In the genomic region with DNA sequence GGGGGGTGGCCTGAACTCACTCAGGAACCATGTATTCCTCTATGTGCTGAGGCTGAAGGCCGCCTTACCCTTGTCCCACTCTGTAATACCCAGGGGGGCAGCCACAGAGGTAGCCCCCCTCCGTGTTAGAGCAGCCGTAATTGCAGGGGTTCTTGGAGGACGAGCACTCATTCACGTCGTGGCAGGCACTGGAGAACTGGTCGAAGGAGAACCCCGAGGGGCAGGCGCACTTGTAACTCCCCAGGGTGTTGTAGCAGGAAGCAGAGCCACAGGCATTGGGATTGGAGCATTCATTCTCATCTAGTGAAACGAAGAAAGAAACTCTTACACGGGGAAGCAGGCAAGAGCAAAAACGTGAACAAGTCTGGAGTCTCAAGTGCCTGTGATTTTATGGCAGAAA, we compare ENCODE assay signal across 22 cellular contexts.
DNase-seq lines count a peak whose midpoint lies in the region; ATAC-seq and TF ChIP-seq lines count a peak whose summit lies in the region.
"Had no signal": no experiment of that assay in that cellular context is flagged by ENCODE, and none has a peak within 500 bp of the region (broad histone marks: within the 10 kb centered on the region; RNA-seq: fewer than 3 reads in every experiment).

No MANE protein-coding gene starts in this region.

- ATAC-seq in Right ventricle myocardium inferior (no peak), GM23338 (peak; percentile 69), aorta (ENCODE audit: low FRiP score) (peak; percentile 34), HG03280 (IDR thresholded peaks at IDR 0.05; ENCODE audit: unreplicated experiment) (no peak)
- ATAC-seq: T-cell had no signal

- peaks cover 2% of the 10 kb centered on the region; the same call in 1 of the 2 replicates for H4K20me1 ChIP-seq in GM23338 (replicated peaks; ENCODE audit: insufficient read depth)

- no peaks in the 10 kb centered on the region for H3K27me3 ChIP-seq in cardiac muscle cell
- H3K27me3 ChIP-seq in GM23338 (ENCODE audit: insufficient read depth): no peaks in the 10 kb centered on the region
- no peaks in the 10 kb centered on the region for H3K27me3 ChIP-seq in brain microvascular endothelial cell (replicated peaks)
- H3K27me3 ChIP-seq in aorta (ENCODE audit: control insufficient read depth in 1 of 2, insufficient read depth in 2 of 2, low read length in 1 of 2): no peaks in the 10 kb centered on the region

- H3K4me3 Mint-ChIP-seq in GM23338: no peak overlapping the region
- H3K4me3 Mint-ChIP-seq: B cell; CD4-positive, CD25-positive, alpha-beta regulatory T cell; T-cell had no signal

- no peaks in the 10 kb centered on the region for H3K4me1 ChIP-seq in cardiac muscle cell (ENCODE audit: low read depth)
- peaks cover 7% of the 10 kb centered on the region; the same call in 1 of the 2 replicates for H3K4me1 ChIP-seq in GM23338 (ENCODE audit: insufficient read depth)
- H3K4me1 ChIP-seq in aorta (ENCODE audit: control insufficient read depth in 1 of 2, insufficient read depth in 2 of 2, low read length in 2 of 2): no peaks in the 10 kb centered on the region
- H3K4me1 ChIP-seq: HAP-1 had no signal

- H3K36me3 ChIP-seq in cardiac muscle cell: peaks cover 95% of the 10 kb centered on the region
- H3K36me3 ChIP-seq in GM23338 (ENCODE audit: insufficient read depth): no peaks in the 10 kb centered on the region
- H3K36me3 ChIP-seq in brain microvascular endothelial cell (replicated peaks): peaks cover 12% of the 10 kb centered on the region
- H3K36me3 ChIP-seq in aorta (ENCODE audit: control insufficient read depth in 1 of 2, insufficient read depth in 2 of 2, low read length in 1 of 2): no peaks in the 10 kb centered on the region

- H3K9me3 Mint-ChIP-seq in GM23338: no peaks in the 10 kb centered on the region

- H3K27me3 Mint-ChIP-seq in GM23338 (ENCODE audit: insufficient read depth, low read depth, poor library complexity): peaks cover 7% of the 10 kb centered on the region
- H3K27me3 Mint-ChIP-seq: CD4-positive, CD25-positive, alpha-beta regulatory T cell had no signal

- H3K27ac Mint-ChIP-seq in GM23338: peak overlapping the region; percentile 66
- H3K27ac Mint-ChIP-seq: B cell; CD4-positive, CD25-positive, alpha-beta regulatory T cell; T-cell had no signal

- peaks cover 13% of the 10 kb centered on the region; the same call in 2 of the 3 replicates for H3K4me1 Mint-ChIP-seq in GM23338
- H3K4me1 Mint-ChIP-seq: B cell; CD4-positive, CD25-positive, alpha-beta regulatory T cell; T-cell had no signal

- H3K9me2 ChIP-seq in GM23338 (ENCODE audit: insufficient read depth): no peaks in the 10 kb centered on the region

- H3K4me2 ChIP-seq in GM23338: no peak overlapping the region
- H3K4me2 ChIP-seq: KMS-11 had no signal

- H2AFZ ChIP-seq in GM23338: 0 out of 2 replicates have a peak overlapping the region, but pooled peaks have one; percentile 72

- WGBS in aorta, 2 donors: 20 to 30% methylated on average over 12 of the region's 12 CpGs

- H3F3A ChIP-seq in GM23338 (replicated peaks; ENCODE audit: low read depth): no peaks in the 10 kb centered on the region

- H3K79me2 ChIP-seq in GM23338 (replicated peaks; ENCODE audit: insufficient read depth): no peaks in the 10 kb centered on the region

- intact Hi-C loops in Right ventricle myocardium inferior (cut with DNase I): loop anchor here (10.0 kb wide), 1 partner anchor 49 kb away; no protein-coding TSS in a partner anchor
- intact Hi-C loops in aorta (cut with DNase I): no loop called here

- in situ Hi-C loops in brain microvascular endothelial cell (cut with HindIII; ENCODE audit: low pct_ligation_motif_present, low sequenced_read_pairs): no loop called here

- TF ChIP-seq CTCF in cardiac muscle cell (IDR thresholded peaks at IDR 0.05; ENCODE audit: low read depth, low read length) (no peak), GM23338 (conservative IDR thresholded peaks at IDR 0.05; ENCODE audit: low read depth in 2 of 2) (no peak), brain microvascular endothelial cell (IDR thresholded peaks at IDR 0.05; ENCODE audit: low read depth, low read length, missing control alignments) (no peak)

- DNase-seq in cardiac muscle cell (ENCODE audit: low read depth in 1 of 2, low spot score in 1 of 2): no peak
- DNase-seq in Right ventricle myocardium inferior (ENCODE audit: missing footprints): no peak
- DNase-seq in GM23338 (ENCODE audit: low spot score): no peak
- DNase-seq in brain microvascular endothelial cell: peak; percentile 17
- no peak for DNase-seq in aorta
- no peak for DNase-seq in HuH-7.5 (ENCODE audit: low spot score)
- DNase-seq: CD4-positive, CD25-positive, alpha-beta regulatory T cell; COR-L47; DMS79; IMR-90; NCI-H1105; NCI-H146; NCI-H2029; NCI-H2171; NCI-H345; OCI-M1; SHP77; T-cell had no signal

- no peaks in the 10 kb centered on the region for H3K9me3 ChIP-seq in cardiac muscle cell (ENCODE audit: low read depth)
- H3K9me3 ChIP-seq in aorta (ENCODE audit: control insufficient read depth, low read length): no peaks in the 10 kb centered on the region
- H3K9me3 ChIP-seq: HAP-1 had no signal

- H3K4me3 ChIP-seq in cardiac muscle cell: no peak overlapping the region
- H3K4me3 ChIP-seq in GM23338: no peak overlapping the region
- no peak overlapping the region for H3K4me3 ChIP-seq in brain microvascular endothelial cell (ENCODE audit: low read depth, low read length)
- no peak overlapping the region for H3K4me3 ChIP-seq in aorta (ENCODE audit: low read length in 2 of 2)
- H3K4me3 ChIP-seq: HAP-1 had no signal

- peaks cover 10% of the 10 kb centered on the region for H3K36me3 Mint-ChIP-seq in GM23338 (ENCODE audit: low read depth)
- H3K36me3 Mint-ChIP-seq: CD4-positive, CD25-positive, alpha-beta regulatory T cell; T-cell had no signal

- H3K27ac ChIP-seq in cardiac muscle cell (peak overlapping the region; percentile 34), GM23338 (ENCODE audit: low read depth) (no peak overlapping the region), brain microvascular endothelial cell (no peak overlapping the region), aorta (ENCODE audit: low read depth in 1 of 2, low read length in 2 of 2) (no peak overlapping the region)
- H3K27ac ChIP-seq: KMS-11 had no signal

TF ChIP-seq in GM23338, 12 proteins besides CTCF, POLR2A, EP300 and RAD21:
- TF ChIP-seq, protein P1, sequence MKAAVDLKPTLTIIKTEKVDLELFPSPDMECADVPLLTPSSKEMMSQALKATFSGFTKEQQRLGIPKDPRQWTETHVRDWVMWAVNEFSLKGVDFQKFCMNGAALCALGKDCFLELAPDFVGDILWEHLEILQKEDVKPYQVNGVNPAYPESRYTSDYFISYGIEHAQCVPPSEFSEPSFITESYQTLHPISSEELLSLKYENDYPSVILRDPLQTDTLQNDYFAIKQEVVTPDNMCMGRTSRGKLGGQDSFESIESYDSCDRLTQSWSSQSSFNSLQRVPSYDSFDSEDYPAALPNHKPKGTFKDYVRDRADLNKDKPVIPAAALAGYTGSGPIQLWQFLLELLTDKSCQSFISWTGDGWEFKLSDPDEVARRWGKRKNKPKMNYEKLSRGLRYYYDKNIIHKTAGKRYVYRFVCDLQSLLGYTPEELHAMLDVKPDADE (IDR thresholded peaks at IDR 0.05): no peak
- TF ChIP-seq CREB1 (CRISPR knock-in tag; IDR thresholded peaks at IDR 0.05; ENCODE audit: low read depth) (no peak), ZNF114 (CRISPR knock-in tag; IDR thresholded peaks at IDR 0.05) (no peak), EZH2 (IDR thresholded peaks at IDR 0.05; ENCODE audit: low read depth, unreplicated experiment) (no peak), NANOG (IDR thresholded peaks at IDR 0.05; ENCODE audit: borderline replicate concordance) (no peak), POLR2AphosphoS5 (IDR thresholded peaks at IDR 0.05; ENCODE audit: low read depth) (no peak), STAT1 (IDR thresholded peaks at IDR 0.05; ENCODE audit: unreplicated experiment) (no peak)

Comparison
In these comparisons a context has a peak if more than half of its experiments do, and no peak if none do; other contexts are left out.
1. ATAC-seq: peak in GM23338 (single experiment) and aorta (single experiment); none in Right ventricle myocardium inferior (single experiment) and HG03280 (single experiment).